Comparison of ENCODE assay signal across 9 cellular contexts in the genomic region with DNA sequence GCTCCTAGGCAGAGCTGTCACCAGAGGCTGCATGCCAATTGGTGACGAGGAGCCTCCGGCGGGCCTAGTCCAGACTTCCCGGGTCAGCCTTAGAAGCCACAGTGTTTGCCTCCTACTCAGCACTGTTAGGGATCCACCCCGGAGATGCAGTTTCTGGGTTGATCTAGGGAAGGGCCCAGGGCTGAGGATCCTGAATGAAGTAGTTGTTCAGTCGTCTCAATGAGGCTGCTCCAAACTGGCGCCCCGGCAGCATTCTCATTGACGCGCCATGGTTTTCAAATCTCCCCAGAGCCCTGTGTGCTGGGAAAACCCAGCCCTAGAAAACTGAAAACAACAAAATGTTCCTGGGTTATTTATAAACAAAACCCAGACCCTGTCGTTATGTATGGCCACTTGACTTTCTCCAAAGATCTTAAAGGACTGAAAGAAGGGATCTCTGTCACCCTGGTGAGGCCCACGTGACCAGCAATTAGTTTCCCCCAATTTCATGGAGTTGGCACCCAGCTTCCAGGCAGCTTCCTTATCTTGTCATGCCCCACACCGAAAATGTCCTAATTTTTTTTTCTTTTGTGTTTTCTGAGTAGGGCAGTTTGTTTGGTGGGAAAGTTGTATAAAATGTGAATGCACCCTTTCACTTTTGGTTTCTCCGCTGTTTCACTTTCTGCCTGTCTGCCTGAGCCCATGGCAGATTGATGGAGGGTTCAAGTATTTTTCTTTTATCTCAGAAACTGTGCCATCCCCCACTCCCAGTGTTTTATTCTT. TPM values are rescaled to one million over a fixed set of nuclear protein-coding genes. Genes with fewer than 3 reads are reported as not detected.
DNase-seq lines count a peak whose midpoint lies in the region; ATAC-seq and TF ChIP-seq lines count a peak whose summit lies in the region.
"Had no signal": no experiment of that assay in that cellular context is flagged by ENCODE, and none has a peak within 500 bp of the region (broad histone marks: within the 10 kb centered on the region; RNA-seq: fewer than 3 reads in every experiment).

No MANE protein-coding gene starts in this region.

- peak; percentile 61 for DNase-seq in activated CD8-positive, alpha-beta memory T cell treated with anti-CD3 and anti-CD28 coated beads for 24 hours
- DNase-seq in activated CD8-positive, alpha-beta memory T cell treated with anti-CD3 and anti-CD28 coated beads, Interleukin-2, amount 50 U/mL, for 48 hours, result no peak
- DNase-seq in activated CD8-positive, alpha-beta T cell treated with anti-CD3 and anti-CD28 coated beads for 36 hours, result no peak
- DNase-seq in left lung, result no peak
- peak; percentile 57 for DNase-seq in testis
- DNase-seq in MG63, result no peak

- intact Hi-C loops in activated CD8-positive, alpha-beta T cell treated with anti-CD3 and anti-CD28 coated beads for 36 hours (cut with micrococcal nuclease), result no loop called here
- intact Hi-C loops in left lung (cut with DNase I), result no loop called here
- intact Hi-C loops in testis (cut with DNase I; ENCODE audit: low total_unique reads), result no loop called here

- H3K27ac ChIP-seq in left lung (peak overlapping the region; percentile 33 to 96), testis (peak overlapping the region; percentile 77 to 87)

- CTCF ChIA-PET in activated CD8-positive, alpha-beta T cell treated with anti-CD3 and anti-CD28 coated beads for 36 hours (lab: Charles Lee), result interaction anchor here (1.7 to 29.9 kb wide), 2 partner anchors 24 to 70 kb away, joined by 3 to 1168 read pairs; a partner anchor contains a TSS

- POLR2A ChIA-PET in activated CD8-positive, alpha-beta T cell treated with anti-CD3 and anti-CD28 coated beads for 36 hours (lab: Charles Lee), result interaction anchor here (0.6 to 14.9 kb wide), 2 partner anchors 23 to 82 kb away, joined by 3 to 768 read pairs; no protein-coding TSS in a partner anchor

- TF ChIP-seq CTCF in activated CD8-positive, alpha-beta T cell treated with anti-CD3 and anti-CD28 coated beads for 36 hours (IDR thresholded peaks at IDR 0.05), result no peak
- TF ChIP-seq CTCF in left lung (IDR thresholded peaks at IDR 0.05) (no peak), testis (IDR thresholded peaks at IDR 0.05) (no peak)

- no peak overlapping the region for H3K4me3 ChIP-seq in left lung
- H3K4me3 ChIP-seq in testis, result no peak overlapping the region
- H3K4me3 ChIP-seq in MG63, result no peak overlapping the region

- H3K4me1 Mint-ChIP-seq in activated CD8-positive, alpha-beta T cell treated with anti-CD3 and anti-CD28 coated beads for 36 hours (ENCODE audit: low read depth), result peaks cover 65% of the 10 kb centered on the region

- ATAC-seq in activated CD8-positive, alpha-beta T cell treated with anti-CD3 and anti-CD28 coated beads for 36 hours, result no peak
- no peak for ATAC-seq in left lung
- ATAC-seq in HG02981 (IDR thresholded peaks at IDR 0.05; ENCODE audit: unreplicated experiment), result no peak
- ATAC-seq in HG03135 (IDR thresholded peaks at IDR 0.05; ENCODE audit: unreplicated experiment), result no peak

- WGBS in testis, 2 donors, result 36 to 46% methylated on average over 14 of the region's 14 CpGs

- H3K36me3 Mint-ChIP-seq in activated CD8-positive, alpha-beta T cell treated with anti-CD3 and anti-CD28 coated beads for 36 hours (ENCODE audit: low read depth), result peaks cover 20% of the 10 kb centered on the region

- no peaks in the 10 kb centered on the region for H3K27me3 Mint-ChIP-seq in activated CD8-positive, alpha-beta T cell treated with anti-CD3 and anti-CD28 coated beads for 36 hours

- H3K9me3 ChIP-seq in left lung (no peaks in the 10 kb centered on the region), testis (no peaks in the 10 kb centered on the region), MG63 (no peaks in the 10 kb centered on the region)

- H3K4me1 ChIP-seq in left lung (peaks cover 22 to 63% of the 10 kb centered on the region in 2 donors), testis (peaks cover 43% of the 10 kb centered on the region)

- H3K36me3 ChIP-seq in left lung (peaks cover 0 to 4% of the 10 kb centered on the region in 2 donors), testis (ENCODE audit: low read depth, missing control alignments) (no peaks in the 10 kb centered on the region), MG63 (peaks cover 16% of the 10 kb centered on the region)

- H3K4me3 Mint-ChIP-seq in activated CD8-positive, alpha-beta T cell treated with anti-CD3 and anti-CD28 coated beads for 36 hours, result peak overlapping the region; percentile 99

- TF ChIP-seq POLR2A in testis (IDR thresholded peaks at IDR 0.05), result no peak

- H3K9me3 Mint-ChIP-seq in activated CD8-positive, alpha-beta T cell treated with anti-CD3 and anti-CD28 coated beads for 36 hours, result no peaks in the 10 kb centered on the region

- peak overlapping the region; percentile 96 for H3K27ac Mint-ChIP-seq in activated CD8-positive, alpha-beta T cell treated with anti-CD3 and anti-CD28 coated beads for 36 hours

- H3K27me3 ChIP-seq in left lung (no peaks in the 10 kb centered on the region), testis (no peaks in the 10 kb centered on the region), MG63 (no peaks in the 10 kb centered on the region)

RNA-seq across cellular contexts. Expression of a gene that starts 2.0 kb away (rescaled TPM):
- total RNA-seq in activated CD8-positive, alpha-beta T cell treated with anti-CD3 and anti-CD28 coated beads for 36 hours, result 10 to 100 TPM; 60.3 to 65.1 TPM
- total RNA-seq in left lung, result 100 to 1,000 TPM in 1 of 2 donors, 10 to 100 TPM in 1; 73.0 to 153 TPM
- total RNA-seq in testis, result 100 to 1,000 TPM; 230 to 455 TPM
- 328 TPM for polyA plus RNA-seq in testis (ENCODE audit: insufficient read depth, low read depth, low replicate concordance)
- 62.9 and 64.8 TPM in 2 replicates for total RNA-seq in MG63 (2014; rRNA removed; shearing (Covaris generic); ENCODE audit: low replicate concordance)

RNA-seq across cellular contexts. Expression of a gene that starts 36.0 kb away (rescaled TPM):
- under 1 TPM; 0.31 to 0.61 TPM for total RNA-seq in activated CD8-positive, alpha-beta T cell treated with anti-CD3 and anti-CD28 coated beads for 36 hours
- total RNA-seq in left lung, result 10 to 100 TPM; 18.0 to 25.9 TPM
- 1 to 10 TPM; 7.6 to 9.2 TPM for total RNA-seq in testis
- polyA plus RNA-seq in testis (ENCODE audit: insufficient read depth, low read depth, low replicate concordance), result 5.3 TPM
- 0.07 and 0.36 TPM in 2 replicates for total RNA-seq in MG63 (2014; rRNA removed; shearing (Covaris generic); ENCODE audit: low replicate concordance)

RNA-seq across cellular contexts. Expression of a gene that starts 36.6 kb away (rescaled TPM):
- total RNA-seq in activated CD8-positive, alpha-beta T cell treated with anti-CD3 and anti-CD28 coated beads for 36 hours, result 10 to 100 TPM; 17.1 to 17.5 TPM
- total RNA-seq in left lung, result 10 to 100 TPM; 21.9 to 23.5 TPM
- 10 to 100 TPM; 51.1 to 56.1 TPM for total RNA-seq in testis
- polyA plus RNA-seq in testis (ENCODE audit: insufficient read depth, low read depth, low replicate concordance), result 22.2 TPM
- total RNA-seq in MG63 (2014; rRNA removed; shearing (Covaris generic); ENCODE audit: low replicate concordance), result 4.6 and 18.6 TPM in 2 replicates

RNA-seq across cellular contexts. Expression of a gene that starts 44.1 kb away (rescaled TPM):
- 10 to 100 TPM; 20.2 to 21.2 TPM for total RNA-seq in activated CD8-positive, alpha-beta T cell treated with anti-CD3 and anti-CD28 coated beads for 36 hours
- total RNA-seq in left lung (10 to 100 TPM; 24.4 to 29.9 TPM), testis (10 to 100 TPM; 19.4 to 26.2 TPM)
- polyA plus RNA-seq in testis (ENCODE audit: insufficient read depth, low read depth, low replicate concordance), result 9.9 TPM
- 5.4 and 8.8 TPM in 2 replicates for total RNA-seq in MG63 (2014; rRNA removed; shearing (Covaris generic); ENCODE audit: low replicate concordance)

RNA-seq across cellular contexts. Expression of a gene that starts 55.3 kb away (rescaled TPM):
- total RNA-seq in activated CD8-positive, alpha-beta T cell treated with anti-CD3 and anti-CD28 coated beads for 36 hours, result not detected
- total RNA-seq in left lung, result not detected
- 1 to 10 TPM; 7.0 to 9.4 TPM for total RNA-seq in testis
- polyA plus RNA-seq in testis (ENCODE audit: insufficient read depth, low read depth, low replicate concordance), result 6.9 TPM
- not detected in 2 replicates for total RNA-seq in MG63 (2014; rRNA removed; shearing (Covaris generic); ENCODE audit: low replicate concordance)
- polyA plus RNA-seq: AG04450 had no signal

Comparison
In these comparisons a context has a peak if more than half of its experiments do, and no peak if none do; other contexts are left out.
1. DNase-seq: peak in activated CD8-positive, alpha-beta memory T cell treated with anti-CD3 and anti-CD28 coated beads for 24 hours (single experiment) and testis (single experiment); none in activated CD8-positive, alpha-beta memory T cell treated with anti-CD3 and anti-CD28 coated beads, Interleukin-2, amount 50 U/mL, for 48 hours (single experiment), activated CD8-positive, alpha-beta T cell treated with anti-CD3 and anti-CD28 coated beads for 36 hours (single experiment), left lung (0 of 2) and MG63 (single experiment).